Comparison of ENCODE assay signal across 32 cellular contexts in genomic region chrX:107577933-107578332, GRCh38.
"Had no signal": no experiment of that assay in that cellular context is flagged by ENCODE, and none has a peak within 500 bp of the region (broad histone marks: within the 10 kb centered on the region; RNA-seq: fewer than 3 reads in every experiment).

No MANE protein-coding gene starts in this region.

- H3K9me3 Mint-ChIP-seq: activated CD4-positive, alpha-beta memory T cell treated with anti-CD3 and anti-CD28 coated beads, Interleukin-2, amount 10 ng/mL, durations not matched to agents 7 days and 5 days; activated CD4-positive, alpha-beta T cell treated with anti-CD3 and anti-CD28 coated beads, Interleukin-2, amount 10 ng/mL, durations not matched to agents 7 days and 5 days; activated naive CD4-positive, alpha-beta T cell treated with anti-CD3 and anti-CD28 coated beads, Interleukin-2, amount 10 ng/mL, durations not matched to agents 7 days and 5 days; activated naive CD4-positive, alpha-beta T cell treated with anti-CD3 and anti-CD28 coated beads, Interleukin-2, amount 50 U/mL, for 72 hours; activated naive CD8-positive, alpha-beta T cell treated with anti-CD3 and anti-CD28 coated beads, Interleukin-2, amount 10 ng/mL, durations not matched to agents 7 days and 5 days; activated T-cell treated with anti-CD3 and anti-CD28 coated beads, Interleukin-2, amount 50 U/mL, for 24 hours; activated T-cell treated with anti-CD3 and anti-CD28 coated beads, Interleukin-2, amount 50 U/mL, for 72 hours; central memory CD8-positive, alpha-beta T cell; dendritic cell treated with granulocyte-macrophage colony-stimulating factor and Interleukin-4, amounts not matched to agents 40 ng/mL and 50 ng/mL, for 4 days had no signal

- H3K9me3 ChIP-seq: ascending aorta, esophagus squamous epithelium, gastroesophageal sphincter had no signal

- H3K4me2 ChIP-seq: hepatocyte had no signal

- H3K27me3 ChIP-seq: ascending aorta, brain microvascular endothelial cell, esophagus squamous epithelium, gastroesophageal sphincter, heart right ventricle, hepatocyte had no signal

- FAIRE-seq: bronchial epithelial cell, TTC549 had no signal

- H3K27ac Mint-ChIP-seq: activated CD4-positive, alpha-beta memory T cell treated with anti-CD3 and anti-CD28 coated beads, Interleukin-2, amount 10 ng/mL, durations not matched to agents 7 days and 5 days; activated CD4-positive, alpha-beta T cell treated with anti-CD3 and anti-CD28 coated beads, Interleukin-2, amount 10 ng/mL, durations not matched to agents 7 days and 5 days; activated naive CD4-positive, alpha-beta T cell treated with anti-CD3 and anti-CD28 coated beads, Interleukin-2, amount 10 ng/mL, durations not matched to agents 7 days and 5 days; activated naive CD4-positive, alpha-beta T cell treated with anti-CD3 and anti-CD28 coated beads, Interleukin-2, amount 50 U/mL, for 72 hours; activated naive CD8-positive, alpha-beta T cell treated with anti-CD3 and anti-CD28 coated beads, Interleukin-2, amount 10 ng/mL, durations not matched to agents 7 days and 5 days; activated T-cell treated with anti-CD3 and anti-CD28 coated beads, Interleukin-2, amount 50 U/mL, for 24 hours; activated T-cell treated with anti-CD3 and anti-CD28 coated beads, Interleukin-2, amount 50 U/mL, for 72 hours; dendritic cell treated with granulocyte-macrophage colony-stimulating factor and Interleukin-4, amounts not matched to agents 40 ng/mL and 50 ng/mL, for 4 days; endodermal cell; WTC11 had no signal

- ATAC-seq: gastroesophageal sphincter, heart right ventricle, WTC11 had no signal

- H3K27ac ChIP-seq: ascending aorta, brain microvascular endothelial cell, coronary artery, dorsolateral prefrontal cortex, esophagus squamous epithelium, gastroesophageal sphincter, heart right ventricle, hepatocyte, VCaP had no signal

- DNase-seq: activated CD4-positive, alpha-beta memory T cell treated with anti-CD3 and anti-CD28 coated beads, Interleukin-2, amount 10 ng/mL, durations not matched to agents 7 days and 5 days; activated CD4-positive, alpha-beta T cell treated with anti-CD3 and anti-CD28 coated beads for 1 hour; activated CD4-positive, alpha-beta T cell treated with anti-CD3 and anti-CD28 coated beads for 4 hours; activated CD4-positive, alpha-beta T cell treated with anti-CD3 and anti-CD28 coated beads, Interleukin-2, amount 10 ng/mL, durations not matched to agents 7 days and 5 days; activated CD4-positive, alpha-beta T cell treated with anti-CD3 and anti-CD28 coated beads, Interleukin-2, amount 50 U/mL, for 4 hours; activated CD8-positive, alpha-beta memory T cell treated with anti-CD3 and anti-CD28 coated beads, Interleukin-2, amount 50 U/mL, for 48 hours; activated gamma-delta T cell; activated naive CD4-positive, alpha-beta T cell; activated naive CD4-positive, alpha-beta T cell treated with anti-CD3 and anti-CD28 coated beads, Interleukin-2, amount 10 ng/mL, durations not matched to agents 7 days and 5 days; activated naive CD8-positive, alpha-beta T cell treated with anti-CD3 and anti-CD28 coated beads, Interleukin-2, amount 10 ng/mL, durations not matched to agents 7 days and 5 days; activated T-cell treated with anti-CD3 and anti-CD28 coated beads for 4 hours; activated T-cell treated with anti-CD3 and anti-CD28 coated beads, Interleukin-2, amount 50 U/mL, for 24 hours; activated T-cell treated with anti-CD3 and anti-CD28 coated beads, Interleukin-2, amount 50 U/mL, for 72 hours; brain microvascular endothelial cell; dorsolateral prefrontal cortex; effector memory CD4-positive, alpha-beta T cell; endodermal cell; esophagus squamous epithelium; foreskin melanocyte; heart right ventricle; T-helper 2 cell had no signal

- H3K4me1 ChIP-seq: ascending aorta, gastroesophageal sphincter, heart right ventricle had no signal

- H3K36me3 Mint-ChIP-seq: activated naive CD4-positive, alpha-beta T cell treated with anti-CD3 and anti-CD28 coated beads, Interleukin-2, amount 10 ng/mL, durations not matched to agents 7 days and 5 days; activated naive CD4-positive, alpha-beta T cell treated with anti-CD3 and anti-CD28 coated beads, Interleukin-2, amount 50 U/mL, for 72 hours; activated naive CD8-positive, alpha-beta T cell treated with anti-CD3 and anti-CD28 coated beads, Interleukin-2, amount 10 ng/mL, durations not matched to agents 7 days and 5 days had no signal

- H3K79me2 ChIP-seq: hepatocyte had no signal

- H3K4me3 ChIP-seq: ascending aorta, coronary artery, dorsolateral prefrontal cortex, esophagus squamous epithelium, gastroesophageal sphincter, heart right ventricle, hepatocyte had no signal

- H2AFZ ChIP-seq: hepatocyte had no signal

- H3K4me1 Mint-ChIP-seq: activated naive CD4-positive, alpha-beta T cell treated with anti-CD3 and anti-CD28 coated beads, Interleukin-2, amount 10 ng/mL, durations not matched to agents 7 days and 5 days; activated naive CD8-positive, alpha-beta T cell treated with anti-CD3 and anti-CD28 coated beads, Interleukin-2, amount 10 ng/mL, durations not matched to agents 7 days and 5 days; central memory CD8-positive, alpha-beta T cell; endodermal cell; WTC11 had no signal

- H3K4me3 Mint-ChIP-seq: activated CD4-positive, alpha-beta memory T cell treated with anti-CD3 and anti-CD28 coated beads, Interleukin-2, amount 10 ng/mL, durations not matched to agents 7 days and 5 days; activated CD4-positive, alpha-beta T cell treated with anti-CD3 and anti-CD28 coated beads, Interleukin-2, amount 10 ng/mL, durations not matched to agents 7 days and 5 days; activated naive CD4-positive, alpha-beta T cell treated with anti-CD3 and anti-CD28 coated beads, Interleukin-2, amount 10 ng/mL, durations not matched to agents 7 days and 5 days; activated naive CD8-positive, alpha-beta T cell treated with anti-CD3 and anti-CD28 coated beads, Interleukin-2, amount 10 ng/mL, durations not matched to agents 7 days and 5 days; activated T-cell treated with anti-CD3 and anti-CD28 coated beads, Interleukin-2, amount 50 U/mL, for 24 hours; activated T-cell treated with anti-CD3 and anti-CD28 coated beads, Interleukin-2, amount 50 U/mL, for 72 hours; central memory CD8-positive, alpha-beta T cell; dendritic cell treated with granulocyte-macrophage colony-stimulating factor and Interleukin-4, amounts not matched to agents 40 ng/mL and 50 ng/mL, for 4 days; endodermal cell; WTC11 had no signal

- H3K36me3 ChIP-seq: ascending aorta, brain microvascular endothelial cell, esophagus squamous epithelium, gastroesophageal sphincter, heart right ventricle had no signal

- H3K27me3 Mint-ChIP-seq: activated CD4-positive, alpha-beta memory T cell treated with anti-CD3 and anti-CD28 coated beads, Interleukin-2, amount 10 ng/mL, durations not matched to agents 7 days and 5 days; activated CD4-positive, alpha-beta T cell treated with anti-CD3 and anti-CD28 coated beads, Interleukin-2, amount 10 ng/mL, durations not matched to agents 7 days and 5 days; activated naive CD4-positive, alpha-beta T cell treated with anti-CD3 and anti-CD28 coated beads, Interleukin-2, amount 10 ng/mL, durations not matched to agents 7 days and 5 days; activated naive CD8-positive, alpha-beta T cell treated with anti-CD3 and anti-CD28 coated beads, Interleukin-2, amount 10 ng/mL, durations not matched to agents 7 days and 5 days; central memory CD8-positive, alpha-beta T cell; dendritic cell treated with granulocyte-macrophage colony-stimulating factor and Interleukin-4, amounts not matched to agents 40 ng/mL and 50 ng/mL, for 4 days had no signal
